ENCODE assay signal across 15 cellular contexts in the genomic region with DNA sequence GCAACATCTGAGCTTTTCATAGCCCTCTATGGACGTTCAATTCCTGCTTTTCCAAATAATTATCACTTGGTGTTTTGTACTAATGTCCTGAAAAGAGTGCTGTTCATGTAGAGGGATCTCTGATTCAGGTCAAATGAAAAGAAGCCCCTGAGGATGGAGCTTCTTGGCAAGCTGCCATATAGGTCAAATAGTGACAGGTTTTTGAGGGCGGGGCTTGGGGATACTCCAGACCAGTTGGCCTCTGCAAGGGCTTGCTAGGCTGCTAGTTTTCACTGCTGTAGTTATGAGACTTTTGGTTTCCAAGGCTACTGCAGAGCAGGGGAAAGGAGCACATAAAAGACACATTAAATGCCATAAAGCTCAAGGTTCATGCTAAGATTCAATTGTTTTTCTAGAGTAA.
DNase-seq lines count a peak whose midpoint lies in the region; ATAC-seq, FAIRE-seq and TF ChIP-seq lines count a peak whose summit lies in the region.
"Had no signal": no experiment of that assay in that cellular context is flagged by ENCODE, and none has a peak within 500 bp of the region (broad histone marks: within the 10 kb centered on the region; RNA-seq: fewer than 3 reads in every experiment).

No MANE protein-coding gene starts in this region.

- TF ChIP-seq CTCF in GM23338 (conservative IDR thresholded peaks at IDR 0.05; ENCODE audit: low read depth in 2 of 2) (no peak), pancreas (IDR thresholded peaks at IDR 0.05) (no peak)

- no peaks in the 10 kb centered on the region for H3K9me3 Mint-ChIP-seq in GM23338
- H3K9me3 Mint-ChIP-seq: activated T-helper 2 cell treated with anti-CD3 and anti-CD28 coated beads, Interferon-gamma antibody, Interleukin-2, Interleukin-4, amounts not matched to agents 10 μg/mL and 5 μg/mL and 100 μg/mL, durations not matched to agents 14 hours and 24 hours and 36 hours had no signal

- H3K27me3 ChIP-seq in GM23338 (ENCODE audit: insufficient read depth) (no peaks in the 10 kb centered on the region), pancreas (no peaks in the 10 kb centered on the region)
- H3K27me3 ChIP-seq: sigmoid colon had no signal

- H3K4me1 Mint-ChIP-seq in GM23338, result peaks cover 30% of the 10 kb centered on the region; the same call in 2 of the 3 replicates
- H3K4me1 Mint-ChIP-seq: central memory CD8-positive, alpha-beta T cell had no signal

- no peak overlapping the region for H3K4me3 Mint-ChIP-seq in GM23338
- H3K4me3 Mint-ChIP-seq: central memory CD8-positive, alpha-beta T cell had no signal

- H3K79me2 ChIP-seq in GM23338 (replicated peaks; ENCODE audit: insufficient read depth), result no peaks in the 10 kb centered on the region

- H3K4me2 ChIP-seq in GM23338, result no peak overlapping the region

- DNase-seq in COR-L47 (lab: John Stamatoyannopoulos, UW), result peak; percentile 36
- DNase-seq in GM23338 (ENCODE audit: low spot score), result peak; percentile 9
- peak; percentile 91 for DNase-seq in NCI-H69 (lab: John Stamatoyannopoulos, UW)
- peak; percentile 42 for DNase-seq in fibroblast of peridontal ligament (ENCODE audit: extremely low read depth)
- DNase-seq in activated T-cell treated with anti-CD3 and anti-CD28 coated beads, Interleukin-2, amount 50 U/mL, for 1 hour, result no peak
- no peak for DNase-seq in midbrain (lab: John Stamatoyannopoulos, UW)
- no peak for DNase-seq in pancreas
- DNase-seq: Calu3; left cardiac atrium; NCI-H526 treated with DMSO at 0.1 percent for 48 hours; sigmoid colon; stimulated activated CD4-positive, alpha-beta T cell treated with anti-CD3 and anti-CD28 coated beads, Interleukin-4, amount 100 ng/mL, for 1 hour; WERI-Rb-1 had no signal

- no peaks in the 10 kb centered on the region for H3K9me3 ChIP-seq in pancreas
- H3K9me3 ChIP-seq: sigmoid colon had no signal

- FAIRE-seq in pancreas (lab: Jason Lieb, UNC), result no peak

- H3K27ac ChIP-seq in GM23338 (ENCODE audit: low read depth) (no peak overlapping the region), pancreas (no peak overlapping the region)
- H3K27ac ChIP-seq: sigmoid colon, WERI-Rb-1 had no signal

- 59 to 62% methylated on average over 2 of the region's 2 CpGs for WGBS in pancreas, 2 donors

- no peaks in the 10 kb centered on the region for H4K20me1 ChIP-seq in GM23338 (replicated peaks; ENCODE audit: insufficient read depth)

- no peaks in the 10 kb centered on the region for H3K27me3 Mint-ChIP-seq in GM23338 (ENCODE audit: insufficient read depth, low read depth, poor library complexity)
- H3K27me3 Mint-ChIP-seq: central memory CD8-positive, alpha-beta T cell had no signal

- no peaks in the 10 kb centered on the region for H3K36me3 ChIP-seq in GM23338 (ENCODE audit: insufficient read depth)
- no peaks in the 10 kb centered on the region for H3K36me3 ChIP-seq in pancreas
- H3K36me3 ChIP-seq: sigmoid colon, WERI-Rb-1 had no signal

- no peaks in the 10 kb centered on the region for H3F3A ChIP-seq in GM23338 (replicated peaks; ENCODE audit: low read depth)

- intact Hi-C loops in pancreas (cut with DNase I), result no loop called here

- no peak overlapping the region for H3K4me3 ChIP-seq in GM23338
- H3K4me3 ChIP-seq in pancreas, result no peak overlapping the region
- H3K4me3 ChIP-seq: sigmoid colon had no signal

- no peaks in the 10 kb centered on the region for H3K9me2 ChIP-seq in GM23338 (ENCODE audit: insufficient read depth)

- ATAC-seq in GM23338, result peak; percentile 50; the same call in 2 of the 3 replicates
- ATAC-seq in pancreas, result no peak
- ATAC-seq: left cardiac atrium had no signal

- no peak overlapping the region for H3K27ac Mint-ChIP-seq in GM23338
- H3K27ac Mint-ChIP-seq: activated T-helper 2 cell treated with anti-CD3 and anti-CD28 coated beads, Interferon-gamma antibody, Interleukin-2, Interleukin-4, amounts not matched to agents 10 μg/mL and 5 μg/mL and 100 μg/mL, durations not matched to agents 14 hours and 24 hours and 36 hours had no signal

- no peak overlapping the region for H2AFZ ChIP-seq in GM23338

- H3K36me3 Mint-ChIP-seq in GM23338 (ENCODE audit: low read depth), result no peaks in the 10 kb centered on the region

- peaks cover 17% of the 10 kb centered on the region for H3K4me1 ChIP-seq in GM23338 (ENCODE audit: insufficient read depth)
- H3K4me1 ChIP-seq in pancreas, result peaks cover 0 to 7% (median 0%) of the 10 kb centered on the region in 3 donors

TF ChIP-seq in GM23338, 12 proteins besides CTCF, POLR2A, EP300 and RAD21:
- no peak for TF ChIP-seq EZH2phosphoT487 (IDR thresholded peaks at IDR 0.05; ENCODE audit: unreplicated experiment)

Comparison
In these comparisons a context has a peak if more than half of its experiments do, and no peak if none do; other contexts are left out.
1. DNase-seq: peak in COR-L47 (single experiment), GM23338 (single experiment), NCI-H69 (single experiment) and fibroblast of peridontal ligament (single experiment); none in activated T-cell treated with anti-CD3 and anti-CD28 coated beads, Interleukin-2, amount 50 U/mL, for 1 hour (single experiment), midbrain (single experiment) and pancreas (0 of 6).